In genomic region chr12:102954143-102954542, GRCh38 we compare ENCODE assay signal across 23 cellular contexts. TPM values are rescaled to one million over a fixed set of nuclear protein-coding genes. Genes with fewer than 3 reads are reported as not detected.
DNase-seq lines count a peak whose midpoint lies in the region; ATAC-seq and TF ChIP-seq lines count a peak whose summit lies in the region.
"Had no signal": no experiment of that assay in that cellular context is flagged by ENCODE, and none has a peak within 500 bp of the region (broad histone marks: within the 10 kb centered on the region; RNA-seq: fewer than 3 reads in every experiment).

No MANE protein-coding gene starts in this region.

- no peaks in the 10 kb centered on the region for H3K9me3 ChIP-seq in vagina
- H3K9me3 ChIP-seq: body of pancreas, lower lobe of right lung, stomach, tibial artery had no signal

- H3K4me3 ChIP-seq in vagina = no peak overlapping the region
- H3K4me3 ChIP-seq: body of pancreas, lower lobe of right lung, stomach, tibial artery had no signal

- H3K9me3 Mint-ChIP-seq in activated T-cell treated with anti-CD3 and anti-CD28 coated beads, Interleukin-2, amount 50 U/mL, for 72 hours = no peaks in the 10 kb centered on the region
- H3K9me3 Mint-ChIP-seq: activated T-helper 1 cell treated with anti-CD3 and anti-CD28 coated beads, Interleukin-12 subunit alpha, Interleukin-12 subunit beta, Interleukin-2, Interleukin-4 antibody, amounts not matched to agents 30 ng/mL and 10 ng/mL and 1 ng/mL, durations not matched to agents 14 hours and 24 hours and 36 hours; T-helper 2 cell treated with Interferon-gamma antibody and Interleukin-4, amounts not matched to agents 5 μg/mL and 100 μg/mL, for 36 hours had no signal

- no peak overlapping the region for H3K27ac ChIP-seq in vagina
- H3K27ac ChIP-seq: body of pancreas, lower lobe of right lung, parathyroid adenoma, stomach, tibial artery, VCaP had no signal

- TF ChIP-seq CTCF in GM10266 (IDR thresholded peaks at IDR 0.05; ENCODE audit: control insufficient read depth, insufficient read depth, low read depth, missing control alignments) (no peak), vagina (IDR thresholded peaks at IDR 0.05) (no peak)

- no peak for TF ChIP-seq POLR2A in vagina (IDR thresholded peaks at IDR 0.05)

- no peaks in the 10 kb centered on the region for H3K27me3 ChIP-seq in vagina

- no peaks in the 10 kb centered on the region for H3K36me3 ChIP-seq in vagina
- H3K36me3 ChIP-seq: lower lobe of right lung, stomach, tibial artery had no signal

- H3K4me1 ChIP-seq in vagina = peaks cover 24% of the 10 kb centered on the region
- H3K4me1 ChIP-seq: parathyroid adenoma had no signal

- peaks cover 93% of the 10 kb centered on the region for H3K27me3 Mint-ChIP-seq in activated T-cell treated with anti-CD3 and anti-CD28 coated beads, Interleukin-2, amount 50 U/mL, for 72 hours (ENCODE audit: low read depth)

- intact Hi-C loops in vagina (cut with DNase I) = no loop called here

- H3K36me3 Mint-ChIP-seq in activated T-cell treated with anti-CD3 and anti-CD28 coated beads, Interleukin-2, amount 50 U/mL, for 72 hours (ENCODE audit: insufficient read depth in 2 of 2) = peaks cover 0 to 4% of the 10 kb centered on the region in 2 donors

- peaks cover 64% of the 10 kb centered on the region for H3K4me1 Mint-ChIP-seq in activated T-cell treated with anti-CD3 and anti-CD28 coated beads, Interleukin-2, amount 50 U/mL, for 72 hours (ENCODE audit: low read depth)

- peak; percentile 74 to 82 for ATAC-seq in activated T-cell treated with anti-CD3 and anti-CD28 coated beads, Interleukin-2, amount 50 U/mL, for 72 hours (replicated peaks in 1 of 2)
- peak; percentile 9 for ATAC-seq in esophagus mucosa
- ATAC-seq: body of pancreas, lower lobe of right lung, right cardiac atrium had no signal

- H3K4me3 Mint-ChIP-seq in activated T-cell treated with anti-CD3 and anti-CD28 coated beads, Interleukin-2, amount 50 U/mL, for 72 hours = peak overlapping the region; percentile 3 to 15
- H3K4me3 Mint-ChIP-seq: activated T-helper 1 cell treated with anti-CD3 and anti-CD28 coated beads, Interleukin-12 subunit alpha, Interleukin-12 subunit beta, Interleukin-2, Interleukin-4 antibody, amounts not matched to agents 30 ng/mL and 10 ng/mL and 1 ng/mL, durations not matched to agents 14 hours and 24 hours and 36 hours; H9; T-helper 2 cell treated with Interferon-gamma antibody and Interleukin-4, amounts not matched to agents 5 μg/mL and 100 μg/mL, for 36 hours had no signal

- peak; percentile 19 to 56 for DNase-seq in activated T-cell treated with anti-CD3 and anti-CD28 coated beads, Interleukin-2, amount 50 U/mL, for 72 hours
- DNase-seq in activated T-cell treated with anti-CD3 and anti-CD28 coated beads for 4 hours (no peak), GM10266 (ENCODE audit: extremely low spot score) (peak; percentile 48), NCI-H345 treated with DMSO at 0.1 percent for 48 hours (lab: John Stamatoyannopoulos, UW; ENCODE audit: unreplicated experiment) (peak; percentile 62), vagina (ENCODE audit: extremely low spot score in 2 of 2) (no peak), SW480 (ENCODE audit: low spot score) (no peak)
- DNase-seq: body of pancreas, H9, KG1, lower lobe of right lung, MM.1S, NCI-H1436 treated with DMSO at 0.1 percent for 48 hours, right cardiac atrium, stomach, tibial artery had no signal

- no peak overlapping the region for H3K27ac Mint-ChIP-seq in activated T-cell treated with anti-CD3 and anti-CD28 coated beads, Interleukin-2, amount 50 U/mL, for 72 hours
- H3K27ac Mint-ChIP-seq: activated T-helper 1 cell treated with anti-CD3 and anti-CD28 coated beads, Interleukin-12 subunit alpha, Interleukin-12 subunit beta, Interleukin-2, Interleukin-4 antibody, amounts not matched to agents 30 ng/mL and 10 ng/mL and 1 ng/mL, durations not matched to agents 14 hours and 24 hours and 36 hours; H9; T-helper 2 cell treated with Interferon-gamma antibody and Interleukin-4, amounts not matched to agents 5 μg/mL and 100 μg/mL, for 36 hours had no signal

RNA-seq across cellular contexts. Expression of gene ASCL1, which starts 3.3 kb away (rescaled TPM):
- total RNA-seq in activated T-cell treated with anti-CD3 and anti-CD28 coated beads, Interleukin-2, amount 50 U/mL, for 72 hours = not detected
- total RNA-seq in esophagus mucosa (not detected), vagina (not detected)
- total RNA-seq: activated CD8-positive, alpha-beta memory T cell treated with anti-CD3 and anti-CD28 coated beads for 36 hours; body of pancreas; endothelial cell of umbilical vein; H9; OCI-LY7; right cardiac atrium had no signal

RNA-seq across cellular contexts. Expression of gene PAH, which starts 37.1 kb away (rescaled TPM):
- total RNA-seq in activated T-cell treated with anti-CD3 and anti-CD28 coated beads, Interleukin-2, amount 50 U/mL, for 72 hours = under 1 TPM in 1 of 2 donors, not detected in 1; 0.25 TPM
- total RNA-seq in esophagus mucosa (not detected), vagina (not detected)
- total RNA-seq: activated CD8-positive, alpha-beta memory T cell treated with anti-CD3 and anti-CD28 coated beads for 36 hours; activated T-helper 1 cell treated with anti-CD3 and anti-CD28 coated beads, Interleukin-12 subunit alpha, Interleukin-12 subunit beta, Interleukin-2, Interleukin-4 antibody, amounts not matched to agents 30 ng/mL and 10 ng/mL and 1 ng/mL, durations not matched to agents 14 hours and 24 hours and 36 hours; endothelial cell of umbilical vein; lower lobe of right lung; OCI-LY7 had no signal

Comparison
In these comparisons a context has a peak if more than half of its experiments do, and no peak if none do; other contexts are left out.
1. DNase-seq: peak in activated T-cell treated with anti-CD3 and anti-CD28 coated beads, Interleukin-2, amount 50 U/mL, for 72 hours (2 of 2), GM10266 (single experiment) and NCI-H345 treated with DMSO at 0.1 percent for 48 hours (single experiment); none in activated T-cell treated with anti-CD3 and anti-CD28 coated beads for 4 hours (single experiment), vagina (0 of 2) and SW480 (single experiment).